1 cellular context compared by ENCODE assay signal in the genomic region with DNA sequence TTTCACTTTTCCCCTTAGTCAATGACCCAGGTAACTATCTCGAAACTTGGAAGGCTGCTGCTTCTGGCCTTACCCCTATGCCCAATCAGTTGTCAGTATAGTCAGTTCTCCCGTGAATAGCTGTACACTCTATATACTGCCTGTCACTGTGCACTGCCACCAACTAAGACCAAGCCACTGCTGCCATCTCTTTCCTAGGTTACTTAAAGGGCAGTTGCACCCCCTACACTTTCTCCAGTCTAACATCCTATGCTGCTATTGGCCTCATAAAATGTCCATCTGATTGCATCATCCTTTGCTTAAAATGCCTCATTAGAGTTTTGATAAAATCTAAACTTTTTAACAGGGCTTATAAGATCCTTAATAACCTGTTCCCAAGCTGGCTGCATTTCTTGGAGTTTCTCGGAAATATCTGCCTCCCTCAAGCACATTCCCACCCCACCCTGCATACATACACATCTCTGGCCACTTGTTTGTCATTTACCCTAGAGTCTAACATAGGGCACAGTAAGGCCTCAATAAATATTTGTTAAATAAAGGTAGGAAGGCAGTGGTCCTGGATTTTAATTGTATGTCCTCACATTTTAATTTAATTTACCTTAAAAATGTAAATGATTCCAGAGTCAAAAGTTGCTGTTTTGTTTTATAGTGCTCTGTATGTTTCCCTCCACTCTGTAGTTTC.
TF ChIP-seq lines count a peak whose summit lies in the region.

No MANE protein-coding gene starts in this region.

TF ChIP-seq in K562, 482 proteins besides CTCF, POLR2A, EP300 and RAD21 (continued from another document and continues in another):
- TF ChIP-seq, protein P1, sequence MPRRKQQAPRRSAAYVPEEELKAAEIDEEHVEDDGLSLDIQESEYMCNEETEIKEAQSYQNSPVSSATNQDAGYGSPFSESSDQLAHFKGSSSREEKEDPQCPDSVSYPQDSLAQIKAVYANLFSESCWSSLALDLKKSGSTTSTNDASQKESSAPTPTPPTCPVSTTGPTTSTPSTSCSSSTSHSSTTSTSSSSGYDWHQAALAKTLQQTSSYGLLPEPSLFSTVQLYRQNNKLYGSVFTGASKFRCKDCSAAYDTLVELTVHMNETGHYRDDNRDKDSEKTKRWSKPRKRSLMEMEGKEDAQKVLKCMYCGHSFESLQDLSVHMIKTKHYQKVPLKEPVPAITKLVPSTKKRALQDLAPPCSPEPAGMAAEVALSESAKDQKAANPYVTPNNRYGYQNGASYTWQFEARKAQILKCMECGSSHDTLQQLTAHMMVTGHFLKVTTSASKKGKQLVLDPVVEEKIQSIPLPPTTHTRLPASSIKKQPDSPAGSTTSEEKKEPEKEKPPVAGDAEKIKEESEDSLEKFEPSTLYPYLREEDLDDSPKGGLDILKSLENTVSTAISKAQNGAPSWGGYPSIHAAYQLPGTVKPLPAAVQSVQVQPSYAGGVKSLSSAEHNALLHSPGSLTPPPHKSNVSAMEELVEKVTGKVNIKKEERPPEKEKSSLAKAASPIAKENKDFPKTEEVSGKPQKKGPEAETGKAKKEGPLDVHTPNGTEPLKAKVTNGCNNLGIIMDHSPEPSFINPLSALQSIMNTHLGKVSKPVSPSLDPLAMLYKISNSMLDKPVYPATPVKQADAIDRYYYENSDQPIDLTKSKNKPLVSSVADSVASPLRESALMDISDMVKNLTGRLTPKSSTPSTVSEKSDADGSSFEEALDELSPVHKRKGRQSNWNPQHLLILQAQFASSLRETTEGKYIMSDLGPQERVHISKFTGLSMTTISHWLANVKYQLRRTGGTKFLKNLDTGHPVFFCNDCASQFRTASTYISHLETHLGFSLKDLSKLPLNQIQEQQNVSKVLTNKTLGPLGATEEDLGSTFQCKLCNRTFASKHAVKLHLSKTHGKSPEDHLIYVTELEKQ (CRISPR knock-in tag; IDR thresholded peaks at IDR 0.05): no peak
- TF ChIP-seq KLF16 (IDR thresholded peaks at IDR 0.05): no peak
- TF ChIP-seq, protein P2, sequence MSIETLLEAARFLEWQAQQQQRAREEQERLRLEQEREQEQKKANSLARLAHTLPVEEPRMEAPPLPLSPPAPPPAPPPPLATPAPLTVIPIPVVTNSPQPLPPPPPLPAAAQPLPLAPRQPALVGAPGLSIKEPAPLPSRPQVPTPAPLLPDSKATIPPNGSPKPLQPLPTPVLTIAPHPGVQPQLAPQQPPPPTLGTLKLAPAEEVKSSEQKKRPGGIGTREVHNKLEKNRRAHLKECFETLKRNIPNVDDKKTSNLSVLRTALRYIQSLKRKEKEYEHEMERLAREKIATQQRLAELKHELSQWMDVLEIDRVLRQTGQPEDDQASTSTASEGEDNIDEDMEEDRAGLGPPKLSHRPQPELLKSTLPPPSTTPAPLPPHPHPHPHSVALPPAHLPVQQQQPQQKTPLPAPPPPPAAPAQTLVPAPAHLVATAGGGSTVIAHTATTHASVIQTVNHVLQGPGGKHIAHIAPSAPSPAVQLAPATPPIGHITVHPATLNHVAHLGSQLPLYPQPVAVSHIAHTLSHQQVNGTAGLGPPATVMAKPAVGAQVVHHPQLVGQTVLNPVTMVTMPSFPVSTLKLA (conservative IDR thresholded peaks at IDR 0.05): 0 out of 4 replicates have a peak, but pooled peaks of 1 of the 2 experiments have one; percentile 14
- TF ChIP-seq ZNF316 (IDR thresholded peaks at IDR 0.05): no peak
- no peak for TF ChIP-seq RUNX1 (IDR thresholded peaks at IDR 0.05; ENCODE audit: low read depth)
- TF ChIP-seq ZNF695 (CRISPR knock-in tag; IDR thresholded peaks at IDR 0.05): no peak
- TF ChIP-seq MYBL2 (IDR thresholded peaks at IDR 0.05; ENCODE audit: low read depth): no peak
- no peak for TF ChIP-seq MYBL2 (CRISPR knock-in tag; IDR thresholded peaks at IDR 0.05; ENCODE audit: borderline replicate concordance)
- no peak for TF ChIP-seq SAFB2 (IDR thresholded peaks at IDR 0.05; ENCODE audit: borderline replicate concordance, low read depth, low read length, severe bottlenecking)
- no peak for TF ChIP-seq ZNF232 (CRISPR knock-in tag; IDR thresholded peaks at IDR 0.05)
- no peak for TF ChIP-seq BCL6 (CRISPR knock-in tag; IDR thresholded peaks at IDR 0.05)
- no peak for TF ChIP-seq RFX7 (CRISPR knock-in tag; IDR thresholded peaks at IDR 0.05)
- no peak for TF ChIP-seq CBX2 (IDR thresholded peaks at IDR 0.05; ENCODE audit: insufficient read depth, low read length, poor library complexity, severe bottlenecking)
- no peak for TF ChIP-seq CBFA2T3 (IDR thresholded peaks at IDR 0.05)
- TF ChIP-seq, protein P3, sequence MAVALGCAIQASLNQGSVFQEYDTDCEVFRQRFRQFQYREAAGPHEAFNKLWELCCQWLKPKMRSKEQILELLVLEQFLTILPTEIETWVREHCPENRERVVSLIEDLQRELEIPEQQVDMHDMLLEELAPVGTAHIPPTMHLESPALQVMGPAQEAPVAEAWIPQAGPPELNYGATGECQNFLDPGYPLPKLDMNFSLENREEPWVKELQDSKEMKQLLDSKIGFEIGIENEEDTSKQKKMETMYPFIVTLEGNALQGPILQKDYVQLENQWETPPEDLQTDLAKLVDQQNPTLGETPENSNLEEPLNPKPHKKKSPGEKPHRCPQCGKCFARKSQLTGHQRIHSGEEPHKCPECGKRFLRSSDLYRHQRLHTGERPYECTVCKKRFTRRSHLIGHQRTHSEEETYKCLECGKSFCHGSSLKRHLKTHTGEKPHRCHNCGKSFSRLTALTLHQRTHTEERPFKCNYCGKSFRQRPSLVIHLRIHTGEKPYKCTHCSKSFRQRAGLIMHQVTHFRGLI (CRISPR knock-in tag; IDR thresholded peaks at IDR 0.05): no peak
- no peak for TF ChIP-seq ETV5 (CRISPR knock-in tag; IDR thresholded peaks at IDR 0.05; ENCODE audit: low read depth)
- TF ChIP-seq, protein P4, sequence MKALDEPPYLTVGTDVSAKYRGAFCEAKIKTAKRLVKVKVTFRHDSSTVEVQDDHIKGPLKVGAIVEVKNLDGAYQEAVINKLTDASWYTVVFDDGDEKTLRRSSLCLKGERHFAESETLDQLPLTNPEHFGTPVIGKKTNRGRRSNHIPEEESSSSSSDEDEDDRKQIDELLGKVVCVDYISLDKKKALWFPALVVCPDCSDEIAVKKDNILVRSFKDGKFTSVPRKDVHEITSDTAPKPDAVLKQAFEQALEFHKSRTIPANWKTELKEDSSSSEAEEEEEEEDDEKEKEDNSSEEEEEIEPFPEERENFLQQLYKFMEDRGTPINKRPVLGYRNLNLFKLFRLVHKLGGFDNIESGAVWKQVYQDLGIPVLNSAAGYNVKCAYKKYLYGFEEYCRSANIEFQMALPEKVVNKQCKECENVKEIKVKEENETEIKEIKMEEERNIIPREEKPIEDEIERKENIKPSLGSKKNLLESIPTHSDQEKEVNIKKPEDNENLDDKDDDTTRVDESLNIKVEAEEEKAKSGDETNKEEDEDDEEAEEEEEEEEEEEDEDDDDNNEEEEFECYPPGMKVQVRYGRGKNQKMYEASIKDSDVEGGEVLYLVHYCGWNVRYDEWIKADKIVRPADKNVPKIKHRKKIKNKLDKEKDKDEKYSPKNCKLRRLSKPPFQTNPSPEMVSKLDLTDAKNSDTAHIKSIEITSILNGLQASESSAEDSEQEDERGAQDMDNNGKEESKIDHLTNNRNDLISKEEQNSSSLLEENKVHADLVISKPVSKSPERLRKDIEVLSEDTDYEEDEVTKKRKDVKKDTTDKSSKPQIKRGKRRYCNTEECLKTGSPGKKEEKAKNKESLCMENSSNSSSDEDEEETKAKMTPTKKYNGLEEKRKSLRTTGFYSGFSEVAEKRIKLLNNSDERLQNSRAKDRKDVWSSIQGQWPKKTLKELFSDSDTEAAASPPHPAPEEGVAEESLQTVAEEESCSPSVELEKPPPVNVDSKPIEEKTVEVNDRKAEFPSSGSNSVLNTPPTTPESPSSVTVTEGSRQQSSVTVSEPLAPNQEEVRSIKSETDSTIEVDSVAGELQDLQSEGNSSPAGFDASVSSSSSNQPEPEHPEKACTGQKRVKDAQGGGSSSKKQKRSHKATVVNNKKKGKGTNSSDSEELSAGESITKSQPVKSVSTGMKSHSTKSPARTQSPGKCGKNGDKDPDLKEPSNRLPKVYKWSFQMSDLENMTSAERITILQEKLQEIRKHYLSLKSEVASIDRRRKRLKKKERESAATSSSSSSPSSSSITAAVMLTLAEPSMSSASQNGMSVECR (CRISPR knock-in tag; IDR thresholded peaks at IDR 0.05): no peak
- TF ChIP-seq NRF1 (conservative IDR thresholded peaks at IDR 0.05 in 1 of 2, IDR thresholded peaks at IDR 0.05 in 1 of 2): no peak
- TF ChIP-seq NR1H2 (CRISPR knock-in tag; IDR thresholded peaks at IDR 0.05): no peak
- TF ChIP-seq SMARCB1 (IDR thresholded peaks at IDR 0.05; ENCODE audit: insufficient read length, low read depth): no peak
- TF ChIP-seq, protein P5, sequence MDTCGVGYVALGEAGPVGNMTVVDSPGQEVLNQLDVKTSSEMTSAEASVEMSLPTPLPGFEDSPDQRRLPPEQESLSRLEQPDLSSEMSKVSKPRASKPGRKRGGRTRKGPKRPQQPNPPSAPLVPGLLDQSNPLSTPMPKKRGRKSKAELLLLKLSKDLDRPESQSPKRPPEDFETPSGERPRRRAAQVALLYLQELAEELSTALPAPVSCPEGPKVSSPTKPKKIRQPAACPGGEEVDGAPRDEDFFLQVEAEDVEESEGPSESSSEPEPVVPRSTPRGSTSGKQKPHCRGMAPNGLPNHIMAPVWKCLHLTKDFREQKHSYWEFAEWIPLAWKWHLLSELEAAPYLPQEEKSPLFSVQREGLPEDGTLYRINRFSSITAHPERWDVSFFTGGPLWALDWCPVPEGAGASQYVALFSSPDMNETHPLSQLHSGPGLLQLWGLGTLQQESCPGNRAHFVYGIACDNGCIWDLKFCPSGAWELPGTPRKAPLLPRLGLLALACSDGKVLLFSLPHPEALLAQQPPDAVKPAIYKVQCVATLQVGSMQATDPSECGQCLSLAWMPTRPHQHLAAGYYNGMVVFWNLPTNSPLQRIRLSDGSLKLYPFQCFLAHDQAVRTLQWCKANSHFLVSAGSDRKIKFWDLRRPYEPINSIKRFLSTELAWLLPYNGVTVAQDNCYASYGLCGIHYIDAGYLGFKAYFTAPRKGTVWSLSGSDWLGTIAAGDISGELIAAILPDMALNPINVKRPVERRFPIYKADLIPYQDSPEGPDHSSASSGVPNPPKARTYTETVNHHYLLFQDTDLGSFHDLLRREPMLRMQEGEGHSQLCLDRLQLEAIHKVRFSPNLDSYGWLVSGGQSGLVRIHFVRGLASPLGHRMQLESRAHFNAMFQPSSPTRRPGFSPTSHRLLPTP (IDR thresholded peaks at IDR 0.05; ENCODE audit: borderline replicate concordance, extremely low read depth, insufficient read length): no peak
- TF ChIP-seq CEBPG (CRISPR knock-in tag; IDR thresholded peaks at IDR 0.05): peak; percentile 96
- TF ChIP-seq CEBPG (tag; conservative IDR thresholded peaks at IDR 0.05 in 1 of 2, IDR thresholded peaks at IDR 0.05 in 1 of 2): peak; percentile 99 to 100
- TF ChIP-seq ZNF239 (CRISPR knock-in tag; IDR thresholded peaks at IDR 0.05): 0 out of 2 replicates have a peak, but pooled peaks have one; percentile 18
- TF ChIP-seq, protein P6, sequence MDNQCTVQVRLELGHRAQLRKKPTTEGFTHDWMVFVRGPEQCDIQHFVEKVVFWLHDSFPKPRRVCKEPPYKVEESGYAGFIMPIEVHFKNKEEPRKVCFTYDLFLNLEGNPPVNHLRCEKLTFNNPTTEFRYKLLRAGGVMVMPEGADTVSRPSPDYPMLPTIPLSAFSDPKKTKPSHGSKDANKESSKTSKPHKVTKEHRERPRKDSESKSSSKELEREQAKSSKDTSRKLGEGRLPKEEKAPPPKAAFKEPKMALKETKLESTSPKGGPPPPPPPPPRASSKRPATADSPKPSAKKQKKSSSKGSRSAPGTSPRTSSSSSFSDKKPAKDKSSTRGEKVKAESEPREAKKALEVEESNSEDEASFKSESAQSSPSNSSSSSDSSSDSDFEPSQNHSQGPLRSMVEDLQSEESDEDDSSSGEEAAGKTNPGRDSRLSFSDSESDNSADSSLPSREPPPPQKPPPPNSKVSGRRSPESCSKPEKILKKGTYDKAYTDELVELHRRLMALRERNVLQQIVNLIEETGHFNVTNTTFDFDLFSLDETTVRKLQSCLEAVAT (IDR thresholded peaks at IDR 0.05): no peak
- TF ChIP-seq, protein P7, sequence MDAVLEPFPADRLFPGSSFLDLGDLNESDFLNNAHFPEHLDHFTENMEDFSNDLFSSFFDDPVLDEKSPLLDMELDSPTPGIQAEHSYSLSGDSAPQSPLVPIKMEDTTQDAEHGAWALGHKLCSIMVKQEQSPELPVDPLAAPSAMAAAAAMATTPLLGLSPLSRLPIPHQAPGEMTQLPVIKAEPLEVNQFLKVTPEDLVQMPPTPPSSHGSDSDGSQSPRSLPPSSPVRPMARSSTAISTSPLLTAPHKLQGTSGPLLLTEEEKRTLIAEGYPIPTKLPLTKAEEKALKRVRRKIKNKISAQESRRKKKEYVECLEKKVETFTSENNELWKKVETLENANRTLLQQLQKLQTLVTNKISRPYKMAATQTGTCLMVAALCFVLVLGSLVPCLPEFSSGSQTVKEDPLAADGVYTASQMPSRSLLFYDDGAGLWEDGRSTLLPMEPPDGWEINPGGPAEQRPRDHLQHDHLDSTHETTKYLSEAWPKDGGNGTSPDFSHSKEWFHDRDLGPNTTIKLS (IDR thresholded peaks at IDR 0.05; ENCODE audit: borderline replicate concordance, low read depth): no peak
- no peak for TF ChIP-seq XRCC3 (IDR thresholded peaks at IDR 0.05)
- TF ChIP-seq BRD9 (IDR thresholded peaks at IDR 0.05; ENCODE audit: low read depth, partially characterized antibody): no peak
- no peak for TF ChIP-seq SRSF7 (optimal IDR thresholded peaks at IDR 0.05; ENCODE audit: low read depth, low read length)
- no peak for TF ChIP-seq SIN3B (IDR thresholded peaks at IDR 0.05; ENCODE audit: low read depth)
- TF ChIP-seq SLC30A9 (CRISPR knock-in tag; IDR thresholded peaks at IDR 0.05): no peak
- TF ChIP-seq, protein P8, sequence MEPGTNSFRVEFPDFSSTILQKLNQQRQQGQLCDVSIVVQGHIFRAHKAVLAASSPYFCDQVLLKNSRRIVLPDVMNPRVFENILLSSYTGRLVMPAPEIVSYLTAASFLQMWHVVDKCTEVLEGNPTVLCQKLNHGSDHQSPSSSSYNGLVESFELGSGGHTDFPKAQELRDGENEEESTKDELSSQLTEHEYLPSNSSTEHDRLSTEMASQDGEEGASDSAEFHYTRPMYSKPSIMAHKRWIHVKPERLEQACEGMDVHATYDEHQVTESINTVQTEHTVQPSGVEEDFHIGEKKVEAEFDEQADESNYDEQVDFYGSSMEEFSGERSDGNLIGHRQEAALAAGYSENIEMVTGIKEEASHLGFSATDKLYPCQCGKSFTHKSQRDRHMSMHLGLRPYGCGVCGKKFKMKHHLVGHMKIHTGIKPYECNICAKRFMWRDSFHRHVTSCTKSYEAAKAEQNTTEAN (CRISPR knock-in tag; IDR thresholded peaks at IDR 0.05): no peak
- TF ChIP-seq ASH1L (IDR thresholded peaks at IDR 0.05; ENCODE audit: borderline replicate concordance, low read depth, partially characterized antibody): no peak
- TF ChIP-seq, protein P9, sequence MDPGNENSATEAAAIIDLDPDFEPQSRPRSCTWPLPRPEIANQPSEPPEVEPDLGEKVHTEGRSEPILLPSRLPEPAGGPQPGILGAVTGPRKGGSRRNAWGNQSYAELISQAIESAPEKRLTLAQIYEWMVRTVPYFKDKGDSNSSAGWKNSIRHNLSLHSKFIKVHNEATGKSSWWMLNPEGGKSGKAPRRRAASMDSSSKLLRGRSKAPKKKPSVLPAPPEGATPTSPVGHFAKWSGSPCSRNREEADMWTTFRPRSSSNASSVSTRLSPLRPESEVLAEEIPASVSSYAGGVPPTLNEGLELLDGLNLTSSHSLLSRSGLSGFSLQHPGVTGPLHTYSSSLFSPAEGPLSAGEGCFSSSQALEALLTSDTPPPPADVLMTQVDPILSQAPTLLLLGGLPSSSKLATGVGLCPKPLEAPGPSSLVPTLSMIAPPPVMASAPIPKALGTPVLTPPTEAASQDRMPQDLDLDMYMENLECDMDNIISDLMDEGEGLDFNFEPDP (CRISPR knock-in tag; IDR thresholded peaks at IDR 0.05): no peak
- no peak; the same call in 1 of the 2 replicates for TF ChIP-seq PYGO2 (tag; IDR thresholded peaks at IDR 0.05)
- TF ChIP-seq ZNF133 (CRISPR knock-in tag; IDR thresholded peaks at IDR 0.05): no peak
- no peak for TF ChIP-seq ZFP36 (IDR thresholded peaks at IDR 0.05; ENCODE audit: low read depth, low read length, partially characterized antibody)
- no peak for TF ChIP-seq ESRRB (CRISPR knock-in tag; IDR thresholded peaks at IDR 0.05; ENCODE audit: borderline replicate concordance)
- peak; percentile 75 for TF ChIP-seq DACH1 (IDR thresholded peaks at IDR 0.05; ENCODE audit: partially characterized antibody)
